19 cellular contexts compared by ENCODE assay signal in the genomic region with DNA sequence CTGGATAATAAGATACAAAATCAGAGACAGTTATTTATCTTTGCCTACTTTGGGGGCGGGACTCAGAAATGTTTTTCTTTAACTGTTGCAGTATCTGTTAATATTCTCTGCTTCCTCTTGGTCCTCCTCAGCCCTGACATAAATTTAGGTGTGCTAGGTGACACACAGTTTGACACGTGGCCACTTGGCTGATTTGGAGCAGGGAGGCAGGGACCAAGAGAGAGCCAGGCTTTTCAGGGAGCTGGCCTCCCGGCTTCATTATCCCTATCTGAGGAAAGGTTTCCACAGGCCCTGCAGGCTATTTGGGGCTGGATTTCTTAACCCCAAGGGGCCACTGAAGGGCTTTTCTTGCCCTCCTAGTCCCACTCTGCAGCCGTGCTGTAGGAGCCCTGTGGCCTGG. TPM values are rescaled to one million over a fixed set of nuclear protein-coding genes. Genes with fewer than 3 reads are reported as not detected.
DNase-seq lines count a peak whose midpoint lies in the region; ATAC-seq and TF ChIP-seq lines count a peak whose summit lies in the region.
"Had no signal": no experiment of that assay in that cellular context is flagged by ENCODE, and none has a peak within 500 bp of the region (broad histone marks: within the 10 kb centered on the region; RNA-seq: fewer than 3 reads in every experiment).

No MANE protein-coding gene starts in this region.

- DNase-seq in activated naive CD8-positive, alpha-beta T cell treated with anti-CD3 and anti-CD28 coated beads, Interleukin-2, amount 10 ng/mL, durations not matched to agents 7 days and 5 days: no peak
- no peak for DNase-seq in activated naive CD8-positive, alpha-beta T cell treated with anti-CD3 and anti-CD28 coated beads for 36 hours
- peak; percentile 91 for DNase-seq in G401 (ENCODE audit: low spot score)
- DNase-seq in cerebellar nuclear complex (lab: John Stamatoyannopoulos, UW): peak; percentile 54 to 73
- DNase-seq in glutamatergic neuron: no peak
- no peak for DNase-seq in GM13977 (ENCODE audit: low spot score)
- no peak for DNase-seq in NCI-H187 treated with DMSO at 0.1 percent for 48 hours (lab: John Stamatoyannopoulos, UW)
- DNase-seq: Caco-2; CD4-positive, CD25-positive, alpha-beta regulatory T cell; CD8-positive, alpha-beta T cell; DMS153; DND-41; GDM1; H9 had no signal

- H3K27me3 Mint-ChIP-seq in activated naive CD8-positive, alpha-beta T cell treated with anti-CD3 and anti-CD28 coated beads, Interleukin-2, amount 10 ng/mL, durations not matched to agents 7 days and 5 days: no peaks in the 10 kb centered on the region
- no peaks in the 10 kb centered on the region for H3K27me3 Mint-ChIP-seq in activated naive CD8-positive, alpha-beta T cell treated with anti-CD3 and anti-CD28 coated beads for 36 hours
- H3K27me3 Mint-ChIP-seq in glutamatergic neuron (ENCODE audit: unreplicated experiment): peaks cover 3% of the 10 kb centered on the region
- H3K27me3 Mint-ChIP-seq: B cell; CD4-positive, CD25-positive, alpha-beta regulatory T cell had no signal

- TF ChIP-seq CTCF in glutamatergic neuron (IDR thresholded peaks at IDR 0.05; ENCODE audit: partially characterized antibody, unreplicated experiment) (no peak), GM13977 (IDR thresholded peaks at IDR 0.05; ENCODE audit: extremely low read depth, insufficient read depth, missing control alignments) (no peak)

- H3K36me3 Mint-ChIP-seq in activated naive CD8-positive, alpha-beta T cell treated with anti-CD3 and anti-CD28 coated beads, Interleukin-2, amount 10 ng/mL, durations not matched to agents 7 days and 5 days: peaks cover 7% of the 10 kb centered on the region
- H3K36me3 Mint-ChIP-seq in activated naive CD8-positive, alpha-beta T cell treated with anti-CD3 and anti-CD28 coated beads for 36 hours: peaks cover 18% of the 10 kb centered on the region
- peaks cover 4% of the 10 kb centered on the region for H3K36me3 Mint-ChIP-seq in glutamatergic neuron (ENCODE audit: unreplicated experiment)

- POLR2A ChIA-PET in activated naive CD8-positive, alpha-beta T cell treated with anti-CD3 and anti-CD28 coated beads, Interleukin-2, amount 10 ng/mL, durations not matched to agents 7 days and 5 days (lab: Charles Lee): no interaction called here

- H3K27ac Mint-ChIP-seq in activated naive CD8-positive, alpha-beta T cell treated with anti-CD3 and anti-CD28 coated beads, Interleukin-2, amount 10 ng/mL, durations not matched to agents 7 days and 5 days: peak overlapping the region; percentile 4
- no peak overlapping the region for H3K27ac Mint-ChIP-seq in activated naive CD8-positive, alpha-beta T cell treated with anti-CD3 and anti-CD28 coated beads for 36 hours
- H3K27ac Mint-ChIP-seq in glutamatergic neuron (ENCODE audit: unreplicated experiment): peak overlapping the region; percentile 43
- H3K27ac Mint-ChIP-seq: B cell; CD4-positive, CD25-positive, alpha-beta regulatory T cell; CD8-positive, alpha-beta T cell; GM23338; H9 had no signal

- peaks cover 14% of the 10 kb centered on the region for H3K4me1 Mint-ChIP-seq in activated naive CD8-positive, alpha-beta T cell treated with anti-CD3 and anti-CD28 coated beads, Interleukin-2, amount 10 ng/mL, durations not matched to agents 7 days and 5 days
- peaks cover 4% of the 10 kb centered on the region for H3K4me1 Mint-ChIP-seq in activated naive CD8-positive, alpha-beta T cell treated with anti-CD3 and anti-CD28 coated beads for 36 hours
- H3K4me1 Mint-ChIP-seq in glutamatergic neuron (ENCODE audit: low read depth, unreplicated experiment): peaks cover 2% of the 10 kb centered on the region
- H3K4me1 Mint-ChIP-seq: GM23338, H9 had no signal

- in situ Hi-C loops in G401 (cut with HindIII; ENCODE audit: low sequenced_read_pairs) (no loop called here), GM13977 (cut with MboI; ENCODE audit: low pct_unique_long_range_greater_than_20kb, low sequenced_read_pairs, unreplicated experiment) (no loop called here)

- ATAC-seq in activated naive CD8-positive, alpha-beta T cell treated with anti-CD3 and anti-CD28 coated beads, Interleukin-2, amount 10 ng/mL, durations not matched to agents 7 days and 5 days (ENCODE audit: low read depth): no peak
- ATAC-seq in GM18858 (IDR thresholded peaks at IDR 0.05; ENCODE audit: unreplicated experiment): no peak
- ATAC-seq: CD8-positive, alpha-beta T cell; GM23338; HCT116 had no signal

- H3K4me3 Mint-ChIP-seq in activated naive CD8-positive, alpha-beta T cell treated with anti-CD3 and anti-CD28 coated beads, Interleukin-2, amount 10 ng/mL, durations not matched to agents 7 days and 5 days: no peak overlapping the region
- H3K4me3 Mint-ChIP-seq in activated naive CD8-positive, alpha-beta T cell treated with anti-CD3 and anti-CD28 coated beads for 36 hours: no peak overlapping the region
- no peak overlapping the region for H3K4me3 Mint-ChIP-seq in glutamatergic neuron (ENCODE audit: unreplicated experiment)
- H3K4me3 Mint-ChIP-seq: B cell; CD4-positive, CD25-positive, alpha-beta regulatory T cell; CD8-positive, alpha-beta T cell; GM23338; H9 had no signal

- no peaks in the 10 kb centered on the region for H3K9me3 Mint-ChIP-seq in activated naive CD8-positive, alpha-beta T cell treated with anti-CD3 and anti-CD28 coated beads, Interleukin-2, amount 10 ng/mL, durations not matched to agents 7 days and 5 days
- H3K9me3 Mint-ChIP-seq in activated naive CD8-positive, alpha-beta T cell treated with anti-CD3 and anti-CD28 coated beads for 36 hours: no peaks in the 10 kb centered on the region
- H3K9me3 Mint-ChIP-seq in glutamatergic neuron (ENCODE audit: unreplicated experiment): peaks cover 2% of the 10 kb centered on the region
- H3K9me3 Mint-ChIP-seq: CD4-positive, CD25-positive, alpha-beta regulatory T cell; CD8-positive, alpha-beta T cell; GM23338; H9 had no signal

RNA-seq across cellular contexts. Expression of a gene that starts 20.1 kb away (rescaled TPM):
- 10 to 100 TPM; 37.6 to 42.1 TPM for total RNA-seq in activated naive CD8-positive, alpha-beta T cell treated with anti-CD3 and anti-CD28 coated beads, Interleukin-2, amount 10 ng/mL, durations not matched to agents 7 days and 5 days
- 10 to 100 TPM; 39.9 to 41.6 TPM for total RNA-seq in activated naive CD8-positive, alpha-beta T cell treated with anti-CD3 and anti-CD28 coated beads for 36 hours
- 31.0 and 32.7 TPM in 2 replicates for total RNA-seq in G401 (2014; rRNA removed; shearing (Covaris generic))
- total RNA-seq in glutamatergic neuron (ENCODE audit: unreplicated experiment): 67.8 TPM

RNA-seq across cellular contexts. Expression of a gene that starts 47.8 kb away (rescaled TPM):
- total RNA-seq in activated naive CD8-positive, alpha-beta T cell treated with anti-CD3 and anti-CD28 coated beads, Interleukin-2, amount 10 ng/mL, durations not matched to agents 7 days and 5 days: 100 to 1,000 TPM; 241 to 244 TPM
- 100 to 1,000 TPM; 124 to 127 TPM for total RNA-seq in activated naive CD8-positive, alpha-beta T cell treated with anti-CD3 and anti-CD28 coated beads for 36 hours
- total RNA-seq in G401 (2014; rRNA removed; shearing (Covaris generic)): 82.3 and 90.0 TPM in 2 replicates
- 26.9 TPM for total RNA-seq in glutamatergic neuron (ENCODE audit: unreplicated experiment)

RNA-seq across cellular contexts. Expression of a gene that starts 59.2 kb away (rescaled TPM):
- total RNA-seq in activated naive CD8-positive, alpha-beta T cell treated with anti-CD3 and anti-CD28 coated beads, Interleukin-2, amount 10 ng/mL, durations not matched to agents 7 days and 5 days: 10 to 100 TPM; 24.7 to 27.5 TPM
- 1 to 10 TPM; 1.8 TPM for total RNA-seq in activated naive CD8-positive, alpha-beta T cell treated with anti-CD3 and anti-CD28 coated beads for 36 hours
- 1.4 and 4.2 TPM in 2 replicates for total RNA-seq in G401 (2014; rRNA removed; shearing (Covaris generic))
- total RNA-seq in glutamatergic neuron (ENCODE audit: unreplicated experiment): 2.1 TPM
- total RNA-seq: H4 had no signal

Comparison
In these comparisons a context has a peak if more than half of its experiments do, and no peak if none do; other contexts are left out.
1. DNase-seq: peak in G401 (single experiment) and cerebellar nuclear complex (2 of 2); none in activated naive CD8-positive, alpha-beta T cell treated with anti-CD3 and anti-CD28 coated beads, Interleukin-2, amount 10 ng/mL, durations not matched to agents 7 days and 5 days (single experiment), activated naive CD8-positive, alpha-beta T cell treated with anti-CD3 and anti-CD28 coated beads for 36 hours (single experiment), glutamatergic neuron (single experiment), GM13977 (single experiment) and NCI-H187 treated with DMSO at 0.1 percent for 48 hours (single experiment).